Comparison of ENCODE assay signal across 8 cellular contexts in the genomic region with DNA sequence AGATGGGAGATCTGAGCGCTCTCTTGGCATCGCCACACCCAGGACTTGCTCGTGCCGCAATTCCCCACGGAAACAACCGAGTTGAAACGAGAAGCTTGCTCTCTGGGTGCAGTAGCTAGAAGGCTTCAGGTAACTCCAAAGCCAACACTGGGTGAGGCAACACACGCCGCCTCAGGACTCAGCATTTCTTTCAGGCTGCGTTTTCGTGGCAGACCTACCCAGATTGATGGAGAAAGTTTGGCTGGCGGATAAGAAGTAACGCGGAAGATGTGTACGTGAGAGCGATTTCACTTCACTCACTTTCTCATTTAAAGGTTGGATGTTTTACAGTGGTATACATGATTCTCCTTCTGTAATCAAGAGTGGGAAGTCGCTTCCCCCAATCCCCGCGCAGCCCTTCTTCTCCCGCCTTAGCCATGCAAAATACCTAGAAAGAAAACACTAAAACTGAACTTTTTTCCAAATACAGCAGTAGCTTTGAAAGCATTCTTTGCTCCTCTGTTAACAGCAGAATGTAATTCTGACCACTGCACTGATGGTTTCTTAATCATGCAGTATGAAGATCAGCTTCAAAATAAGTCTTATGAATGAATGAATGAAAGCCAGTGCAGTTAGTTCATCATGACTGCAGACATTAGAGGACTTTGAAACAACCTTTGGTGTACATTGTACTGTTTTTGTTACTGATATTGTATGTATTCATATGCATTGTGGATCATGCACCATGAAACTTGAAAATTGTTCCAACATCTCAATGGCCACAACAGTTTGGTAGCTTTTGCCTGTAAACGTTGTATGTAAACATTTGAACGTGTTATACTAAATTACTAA. TPM values are rescaled to one million over a fixed set of nuclear protein-coding genes. Genes with fewer than 3 reads are reported as not detected.
DNase-seq lines count a peak whose midpoint lies in the region; ATAC-seq and TF ChIP-seq lines count a peak whose summit lies in the region.

No MANE protein-coding gene starts in this region.

- no peaks in the 10 kb centered on the region for H3K9me3 ChIP-seq in mammary epithelial cell (replicated peaks; ENCODE audit: insufficient read depth, low read length)

- WGBS in mammary epithelial cell (ENCODE audit: low coverage, missing lambda C conversion rate): 4% methylated on average over 15 of the region's 22 CpGs

- H4K20me1 ChIP-seq in mammary epithelial cell (ENCODE audit: insufficient read depth, low read length): no peaks in the 10 kb centered on the region

- H3K27ac ChIP-seq in mammary epithelial cell (ENCODE audit: insufficient read depth, low read depth, low read length): peak overlapping the region; percentile 60

- H3K9ac ChIP-seq in mammary epithelial cell (ENCODE audit: insufficient read depth, low read length): peak overlapping the region; percentile 58

- no peaks in the 10 kb centered on the region for H3K27me3 ChIP-seq in mammary epithelial cell (ENCODE audit: insufficient read depth, low read length)

- dilution Hi-C loops in mammary epithelial cell (cut with HindIII; ENCODE audit: low sequenced_read_pairs): no loop called here

- peak; percentile 11 for ATAC-seq in GM19452 (IDR thresholded peaks at IDR 0.05; ENCODE audit: unreplicated experiment)
- ATAC-seq in HG03457 (IDR thresholded peaks at IDR 0.05; ENCODE audit: unreplicated experiment): peak; percentile 13

- CTCF ChIA-PET in mammary epithelial cell (lab: Charles Lee; ENCODE audit: low non-redundant PET): interaction anchor here (0.6 to 0.7 kb wide), 2 partner anchors 20 to 272 kb away, joined by 3 to 4 read pairs; no protein-coding TSS in a partner anchor

- no TSS peak for BruUV-seq in mammary epithelial cell (replicated peaks; lab: Mats Ljungman, UMichigan)

- H3K4me1 ChIP-seq in mammary epithelial cell (ENCODE audit: insufficient read depth, low read length): peaks cover 10% of the 10 kb centered on the region

- intact Hi-C loops in mammary epithelial cell (cut with micrococcal nuclease): loop anchor here (2.0 to 5.0 kb wide), 4 partner anchors 96 to 504 kb away; no protein-coding TSS in a partner anchor

- H3K4me3 ChIP-seq in mammary epithelial cell (replicated peaks in 1 of 3; ENCODE audit: insufficient read depth in 1 of 3, low read depth in 2 of 3, low read length in 3 of 3): peak overlapping the region; percentile 82 to 87 (median 86)

- TF ChIP-seq CTCF in mammary epithelial cell (conservative IDR thresholded peaks at IDR 0.05 in 1 of 2, IDR thresholded peaks at IDR 0.05 in 1 of 2; ENCODE audit: extremely low read depth in 1 of 2, insufficient read depth in 1 of 2, low read depth in 1 of 2, low read length in 2 of 2): no peak

- in situ Hi-C loops in mammary epithelial cell (cut with MboI; ENCODE audit: low sequenced_read_pairs in 2 of 2): loop anchor here in 1 of 2 donors (10.0 kb wide), 1 partner anchor 277 kb away; no protein-coding TSS in a partner anchor

- H3K4me2 ChIP-seq in mammary epithelial cell (ENCODE audit: insufficient read depth, low read depth, low read length): peak overlapping the region; percentile 91

- peak overlapping the region; percentile 97 for H2AFZ ChIP-seq in mammary epithelial cell (ENCODE audit: low read depth, low read length)

- H3K79me2 ChIP-seq in mammary epithelial cell (ENCODE audit: insufficient read depth, low read length): peaks cover 27% of the 10 kb centered on the region

- H3K36me3 ChIP-seq in mammary epithelial cell (ENCODE audit: insufficient read depth, low read length): no peaks in the 10 kb centered on the region

- peak; percentile 58 for DNase-seq in COR-L47 (lab: John Stamatoyannopoulos, UW)
- peak; percentile 48 for DNase-seq in RPMI8226
- peak; percentile 81 for DNase-seq in mammary epithelial cell
- peak; percentile 54 for DNase-seq in kidney glomerular epithelial cell (lab: John Stamatoyannopoulos, UW)
- DNase-seq in stimulated activated CD4-positive, alpha-beta T cell treated with anti-CD3 and anti-CD28 coated beads, TNF-alpha, amount 100 ng/mL, for 48 hours (ENCODE audit: low read depth in 3 of 3): peak in 2 of 3 donors; percentile 17 to 20
- no peak for DNase-seq in Ammon's horn (ENCODE audit: low spot score)

RNA-seq across cellular contexts. Expression of gene TNIK, which starts 1.1 kb away (rescaled TPM):
- 1 to 10 TPM; 7.5 to 9.7 TPM for total RNA-seq in mammary epithelial cell
- 3.5 TPM for polyA plus RNA-seq in mammary epithelial cell
- polyA minus RNA-seq in mammary epithelial cell: 76.6 TPM
